Comparison of ENCODE assay signal across 10 cellular contexts in genomic region chr15:39781147-39781966, GRCh38. TPM values are rescaled to one million over a fixed set of nuclear protein-coding genes. Genes with fewer than 3 reads are reported as not detected.
DNase-seq lines count a peak whose midpoint lies in the region; ATAC-seq and TF ChIP-seq lines count a peak whose summit lies in the region.
"Had no signal": no experiment of that assay in that cellular context is flagged by ENCODE, and none has a peak within 500 bp of the region (broad histone marks: within the 10 kb centered on the region; RNA-seq: fewer than 3 reads in every experiment).

No MANE protein-coding gene starts in this region.

- intact Hi-C loops in left ventricle myocardium inferior (cut with micrococcal nuclease) (no loop called here), Right ventricle myocardium superior (cut with DNase I) (loop anchor here (10.0 kb wide), 1 partner anchor 153 kb away; the partner anchor contains the start of gene EIF2AK4), transverse colon (cut with DNase I; ENCODE audit: low total_unique reads) (no loop called here)

- H3K27me3 Mint-ChIP-seq in endodermal cell (ENCODE audit: insufficient read depth), result no peaks in the 10 kb centered on the region

- H3K27me3 ChIP-seq in left ventricle myocardium inferior (ENCODE audit: low read depth) (no peaks in the 10 kb centered on the region), endodermal cell (ENCODE audit: control insufficient read depth, insufficient read depth, low read length, poor library complexity, severe bottlenecking) (no peaks in the 10 kb centered on the region), transverse colon (no peaks in the 10 kb centered on the region)
- H3K27me3 ChIP-seq: tibial artery had no signal

- TF ChIP-seq EP300 in transverse colon (IDR thresholded peaks at IDR 0.05; ENCODE audit: low read depth), result no peak

- no peak for DNase-seq in left ventricle myocardium inferior
- DNase-seq in Right ventricle myocardium superior, result no peak
- peak; percentile 75 for DNase-seq in SKM-1 treated with dmso at 0.1 percent for 144 hours (lab: John Stamatoyannopoulos, UW; ENCODE audit: unreplicated experiment)
- no peak for DNase-seq in endodermal cell
- no peak for DNase-seq in transverse colon
- DNase-seq in stimulated activated CD4-positive, alpha-beta T cell treated with anti-CD3 and anti-CD28 coated beads, Interleukin-2, amount 100 ng/mL, for 24 hours, result no peak
- DNase-seq in DMS53 treated with DMSO at 0.1 percent for 48 hours (lab: John Stamatoyannopoulos, UW; ENCODE audit: unreplicated experiment), result no peak
- DNase-seq: NCI-H526 had no signal

- H3K27ac Mint-ChIP-seq in endodermal cell, result no peak overlapping the region

- H3K9me3 Mint-ChIP-seq in endodermal cell, result peaks cover 4% of the 10 kb centered on the region

- H3K4me3 ChIP-seq in left ventricle myocardium inferior (no peak overlapping the region), endodermal cell (ENCODE audit: low read length) (peak overlapping the region; percentile 68), transverse colon (no peak overlapping the region)

- in situ Hi-C loops in transverse colon (cut with MboI; ENCODE audit: low pct_ligation_motif_present in 1 of 4, low pct_unique_long_range_greater_than_20kb in 1 of 4, low sequenced_read_pairs in 3 of 4), result loop anchor here in 1 of 4 donors (10.0 kb wide), 1 partner anchor 93 kb away; no protein-coding TSS in a partner anchor

- H3K9me3 ChIP-seq in left ventricle myocardium inferior (replicated peaks) (no peaks in the 10 kb centered on the region), endodermal cell (ENCODE audit: control insufficient read depth, low read length) (no peaks in the 10 kb centered on the region), transverse colon (no peaks in the 10 kb centered on the region)
- H3K9me3 ChIP-seq: tibial artery had no signal

- no peak for TF ChIP-seq POLR2A in transverse colon (IDR thresholded peaks at IDR 0.05)

- H3K4me1 ChIP-seq in left ventricle myocardium inferior (peaks cover 33% of the 10 kb centered on the region), endodermal cell (ENCODE audit: control insufficient read depth, insufficient read depth, low read length) (no peaks in the 10 kb centered on the region), transverse colon (peaks cover 4 to 22% (median 11%) of the 10 kb centered on the region in 4 donors)

- no peaks in the 10 kb centered on the region for H3K36me3 Mint-ChIP-seq in endodermal cell (ENCODE audit: low read depth)

- TF ChIP-seq CTCF in left ventricle myocardium inferior (IDR thresholded peaks at IDR 0.05; ENCODE audit: borderline replicate concordance) (no peak), endodermal cell (conservative IDR thresholded peaks at IDR 0.05) (no peak), transverse colon (IDR thresholded peaks at IDR 0.05) (no peak)

- ATAC-seq in Right ventricle myocardium superior (ENCODE audit: poor library complexity), result no peak
- ATAC-seq in GM21825 (IDR thresholded peaks at IDR 0.05; ENCODE audit: unreplicated experiment), result no peak

- H3K9ac ChIP-seq in endodermal cell (ENCODE audit: extremely low read depth, low read length, poor library complexity, severe bottlenecking), result no peak overlapping the region

- no peak overlapping the region for H3K4me3 Mint-ChIP-seq in endodermal cell

- H3K27ac ChIP-seq in left ventricle myocardium inferior (replicated peaks) (peak overlapping the region; percentile 84), endodermal cell (ENCODE audit: low read depth, low read length) (no peak overlapping the region), transverse colon (peak overlapping the region in 3 of 4 donors; percentile 77 to 93 (median 91))

- H3K36me3 ChIP-seq in left ventricle myocardium inferior, result no peaks in the 10 kb centered on the region
- H3K36me3 ChIP-seq in endodermal cell (ENCODE audit: control insufficient read depth, insufficient read depth, low read length), result no peaks in the 10 kb centered on the region
- H3K36me3 ChIP-seq in transverse colon, result no peaks in the 10 kb centered on the region
- H3K36me3 ChIP-seq: tibial artery had no signal

- WGBS in endodermal cell (ENCODE audit: insufficient coverage in 1 of 2, insufficient read length in 1 of 2), 2 experiments, result 75 to 88% methylated on average over 1 to 3 of the region's 4 CpGs
- WGBS in transverse colon (ENCODE audit: low coverage in 1 of 2), 2 donors, result 77 to 78% methylated on average over 4 of the region's 4 CpGs

- H3K4me1 Mint-ChIP-seq in endodermal cell, result peaks cover 30% of the 10 kb centered on the region

RNA-seq across cellular contexts. Expression of gene FSIP1, which starts 1.3 kb away (rescaled TPM):
- 1.2 TPM for total RNA-seq in left ventricle myocardium inferior
- total RNA-seq in Right ventricle myocardium superior, result 0.91 TPM
- total RNA-seq in endodermal cell, result 1 to 10 TPM in 1 of 2 donors, under 1 TPM in 1; 0.77 to 1.7 TPM
- 2.6 TPM for polyA plus RNA-seq in endodermal cell (2013, experiment 1 of 2)
- polyA plus RNA-seq in endodermal cell (2013, experiment 2 of 2), result 2.2 TPM
- total RNA-seq in transverse colon, result 1 to 10 TPM in 3 of 4 donors, not detected in 1; 1.9 to 8.6 (median 5.6) TPM
